ENCODE assay signal across 8 cellular contexts in the genomic region with DNA sequence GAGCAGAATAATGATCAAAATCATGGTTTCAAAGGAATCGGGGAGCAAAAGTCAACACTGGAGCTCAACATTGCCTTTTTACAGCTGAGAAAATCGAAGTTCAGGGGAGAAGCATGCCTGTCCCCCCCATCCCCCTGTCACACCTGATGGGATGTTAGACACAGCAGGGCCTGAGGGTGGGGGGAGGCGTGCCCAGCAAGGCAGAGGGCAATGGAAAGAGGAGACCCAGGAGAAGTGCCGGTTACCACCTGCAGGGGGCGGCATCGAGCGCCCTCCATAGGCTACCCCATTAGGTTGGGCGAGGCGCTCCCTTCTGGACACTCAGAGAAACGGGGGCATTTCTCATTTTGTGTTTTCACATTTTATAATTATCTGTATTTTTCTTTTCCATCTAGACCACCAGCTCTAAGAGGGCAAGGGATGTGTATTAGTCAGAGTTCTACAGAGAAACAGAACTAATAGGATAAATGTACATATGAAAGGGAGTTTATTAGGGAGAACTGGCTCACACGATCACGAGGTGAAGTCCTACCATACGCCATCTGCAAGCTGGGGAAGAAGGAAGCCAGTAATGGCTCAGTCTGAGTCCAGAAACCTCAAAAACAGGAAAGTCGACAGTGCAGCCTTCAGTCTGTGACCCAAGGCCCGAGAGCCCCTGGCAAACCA.
DNase-seq lines count a peak whose midpoint lies in the region; ATAC-seq and TF ChIP-seq lines count a peak whose summit lies in the region.

No MANE protein-coding gene starts in this region.

- H3K9me3 Mint-ChIP-seq in activated B cell treated with CpG ODN at 0.5 μM for 24 hours: no peaks in the 10 kb centered on the region
- H3K9me3 Mint-ChIP-seq in endodermal cell: no peaks in the 10 kb centered on the region

- no peaks in the 10 kb centered on the region for H3K9me3 ChIP-seq in HEK293 (ENCODE audit: control insufficient read depth, insufficient read depth, low read depth, low read length)
- H3K9me3 ChIP-seq in endodermal cell (ENCODE audit: control insufficient read depth, low read length): no peaks in the 10 kb centered on the region

- no peaks in the 10 kb centered on the region for H3K4me1 Mint-ChIP-seq in activated B cell treated with CpG ODN at 0.5 μM for 24 hours
- H3K4me1 Mint-ChIP-seq in endodermal cell: peaks cover 3% of the 10 kb centered on the region

- H3K4me3 Mint-ChIP-seq in activated B cell treated with CpG ODN at 0.5 μM for 24 hours (no peak overlapping the region), endodermal cell (no peak overlapping the region)

- no peaks in the 10 kb centered on the region for H3K27me3 ChIP-seq in endodermal cell (ENCODE audit: control insufficient read depth, insufficient read depth, low read length, poor library complexity, severe bottlenecking)

- 54 to 61% methylated on average over 10 to 15 of the region's 15 CpGs for WGBS in endodermal cell (ENCODE audit: insufficient coverage in 1 of 2, insufficient read length in 1 of 2), 2 experiments

- DNase-seq in AG09309 (ENCODE audit: low read depth) (no peak), activated B cell treated with CpG ODN at 0.5 μM for 24 hours (peak; percentile 16), endodermal cell (peak; percentile 94), SK-N-DZ (ENCODE audit: low spot score) (no peak)
- DNase-seq in stimulated activated CD4-positive, alpha-beta T cell treated with anti-CD3 and anti-CD28 coated beads, Interleukin-15, amount 100 ng/mL, for 24 hours: peak; percentile 70

- H3K4me1 ChIP-seq in HEK293 (ENCODE audit: control insufficient read depth, insufficient read depth, low read length): no peaks in the 10 kb centered on the region
- H3K4me1 ChIP-seq in endodermal cell (ENCODE audit: control insufficient read depth, insufficient read depth, low read length): peaks cover 3% of the 10 kb centered on the region

- no peaks in the 10 kb centered on the region for H3K36me3 ChIP-seq in HEK293 (ENCODE audit: control insufficient read depth in 2 of 2, insufficient read depth in 1 of 2, low read length in 2 of 2)
- H3K36me3 ChIP-seq in endodermal cell (ENCODE audit: control insufficient read depth, insufficient read depth, low read length): no peaks in the 10 kb centered on the region

- ATAC-seq in activated B cell treated with CpG ODN at 0.5 μM for 24 hours (ENCODE audit: low read depth): peak; percentile 58

- no peak overlapping the region for H3K9ac ChIP-seq in endodermal cell (ENCODE audit: extremely low read depth, low read length, poor library complexity, severe bottlenecking)

- H3K27ac ChIP-seq in HEK293 (ENCODE audit: extremely low read depth, low read depth, low read length) (no peak overlapping the region), endodermal cell (ENCODE audit: low read depth, low read length) (no peak overlapping the region)

- POLR2A ChIA-PET in HEK293 (lab: Yijun Ruan, JAX): no interaction called here
- POLR2A ChIA-PET in activated B cell treated with CpG ODN at 0.5 μM for 24 hours (lab: Charles Lee): no interaction called here

- intact Hi-C loops in activated B cell treated with CpG ODN at 0.5 μM for 24 hours (cut with micrococcal nuclease): loop anchor here (5.0 kb wide), 1 partner anchor 1857 kb away; no protein-coding TSS in a partner anchor

- CTCF ChIA-PET in HEK293 (lab: Yijun Ruan, JAX): interaction anchor here (0.6 to 2.9 kb wide), 31 partner anchors 9 to 1796 kb away, joined by 3 to 21 read pairs (median 3); no protein-coding TSS in a partner anchor
- CTCF ChIA-PET in activated B cell treated with CpG ODN at 0.5 μM for 24 hours (lab: Charles Lee): no interaction called here

- no peaks in the 10 kb centered on the region for H3K27me3 Mint-ChIP-seq in activated B cell treated with CpG ODN at 0.5 μM for 24 hours
- no peaks in the 10 kb centered on the region for H3K27me3 Mint-ChIP-seq in endodermal cell (ENCODE audit: insufficient read depth)

- TF ChIP-seq CTCF in AG09309 (IDR thresholded peaks at IDR 0.05; ENCODE audit: control insufficient read depth, insufficient read depth, low read depth, low read length, missing control alignments) (peak; percentile 26), GM12872 (IDR thresholded peaks at IDR 0.05; ENCODE audit: insufficient read depth, low read depth, low read length) (peak; percentile 98), HEK293 (tag by site-specific recombination; IDR thresholded peaks at IDR 0.05) (peak; percentile 57; the same call in 1 of the 2 replicates), LNCAP (IDR thresholded peaks at IDR 0.05) (peak; percentile 86), activated B cell treated with CpG ODN at 0.5 μM for 24 hours (IDR thresholded peaks at IDR 0.05) (no peak), endodermal cell (conservative IDR thresholded peaks at IDR 0.05) (peak; percentile 100)

- H3K4me3 ChIP-seq in AG09309 (ENCODE audit: control insufficient read depth, low read depth, low read length) (no peak overlapping the region), HEK293 (ENCODE audit: low read depth, low read length) (no peak overlapping the region), endodermal cell (ENCODE audit: low read length) (no peak overlapping the region)

- H3K36me3 Mint-ChIP-seq in activated B cell treated with CpG ODN at 0.5 μM for 24 hours (ENCODE audit: low read depth) (no peaks in the 10 kb centered on the region), endodermal cell (ENCODE audit: low read depth) (no peaks in the 10 kb centered on the region)

- no peak overlapping the region for H3K27ac Mint-ChIP-seq in activated B cell treated with CpG ODN at 0.5 μM for 24 hours
- no peak overlapping the region for H3K27ac Mint-ChIP-seq in endodermal cell

TF ChIP-seq in HEK293, 187 proteins besides CTCF, POLR2A, EP300 and RAD21 (continues in another document):
- peak; percentile 22; the same call in 1 of the 2 replicates for TF ChIP-seq KLF9 (tag by site-specific recombination; IDR thresholded peaks at IDR 0.05; ENCODE audit: low read depth)
- no peak for TF ChIP-seq ZIC2 (tag by site-specific recombination; IDR thresholded peaks at IDR 0.05)
- TF ChIP-seq, protein P1, sequence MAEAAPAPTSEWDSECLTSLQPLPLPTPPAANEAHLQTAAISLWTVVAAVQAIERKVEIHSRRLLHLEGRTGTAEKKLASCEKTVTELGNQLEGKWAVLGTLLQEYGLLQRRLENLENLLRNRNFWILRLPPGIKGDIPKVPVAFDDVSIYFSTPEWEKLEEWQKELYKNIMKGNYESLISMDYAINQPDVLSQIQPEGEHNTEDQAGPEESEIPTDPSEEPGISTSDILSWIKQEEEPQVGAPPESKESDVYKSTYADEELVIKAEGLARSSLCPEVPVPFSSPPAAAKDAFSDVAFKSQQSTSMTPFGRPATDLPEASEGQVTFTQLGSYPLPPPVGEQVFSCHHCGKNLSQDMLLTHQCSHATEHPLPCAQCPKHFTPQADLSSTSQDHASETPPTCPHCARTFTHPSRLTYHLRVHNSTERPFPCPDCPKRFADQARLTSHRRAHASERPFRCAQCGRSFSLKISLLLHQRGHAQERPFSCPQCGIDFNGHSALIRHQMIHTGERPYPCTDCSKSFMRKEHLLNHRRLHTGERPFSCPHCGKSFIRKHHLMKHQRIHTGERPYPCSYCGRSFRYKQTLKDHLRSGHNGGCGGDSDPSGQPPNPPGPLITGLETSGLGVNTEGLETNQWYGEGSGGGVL (tag by site-specific recombination; IDR thresholded peaks at IDR 0.05): no peak
- no peak for TF ChIP-seq GLI2 (tag by site-specific recombination; IDR thresholded peaks at IDR 0.05; ENCODE audit: borderline replicate concordance, low read depth)
- no peak for TF ChIP-seq ZNF514 (tag by site-specific recombination; IDR thresholded peaks at IDR 0.05)
- TF ChIP-seq ZNF350 (tag by site-specific recombination; IDR thresholded peaks at IDR 0.05): no peak
- TF ChIP-seq, protein P2, sequence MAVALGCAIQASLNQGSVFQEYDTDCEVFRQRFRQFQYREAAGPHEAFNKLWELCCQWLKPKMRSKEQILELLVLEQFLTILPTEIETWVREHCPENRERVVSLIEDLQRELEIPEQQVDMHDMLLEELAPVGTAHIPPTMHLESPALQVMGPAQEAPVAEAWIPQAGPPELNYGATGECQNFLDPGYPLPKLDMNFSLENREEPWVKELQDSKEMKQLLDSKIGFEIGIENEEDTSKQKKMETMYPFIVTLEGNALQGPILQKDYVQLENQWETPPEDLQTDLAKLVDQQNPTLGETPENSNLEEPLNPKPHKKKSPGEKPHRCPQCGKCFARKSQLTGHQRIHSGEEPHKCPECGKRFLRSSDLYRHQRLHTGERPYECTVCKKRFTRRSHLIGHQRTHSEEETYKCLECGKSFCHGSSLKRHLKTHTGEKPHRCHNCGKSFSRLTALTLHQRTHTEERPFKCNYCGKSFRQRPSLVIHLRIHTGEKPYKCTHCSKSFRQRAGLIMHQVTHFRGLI (tag by site-specific recombination; IDR thresholded peaks at IDR 0.05): peak; percentile 57; the same call in 1 of the 2 replicates
- TF ChIP-seq, protein P3, sequence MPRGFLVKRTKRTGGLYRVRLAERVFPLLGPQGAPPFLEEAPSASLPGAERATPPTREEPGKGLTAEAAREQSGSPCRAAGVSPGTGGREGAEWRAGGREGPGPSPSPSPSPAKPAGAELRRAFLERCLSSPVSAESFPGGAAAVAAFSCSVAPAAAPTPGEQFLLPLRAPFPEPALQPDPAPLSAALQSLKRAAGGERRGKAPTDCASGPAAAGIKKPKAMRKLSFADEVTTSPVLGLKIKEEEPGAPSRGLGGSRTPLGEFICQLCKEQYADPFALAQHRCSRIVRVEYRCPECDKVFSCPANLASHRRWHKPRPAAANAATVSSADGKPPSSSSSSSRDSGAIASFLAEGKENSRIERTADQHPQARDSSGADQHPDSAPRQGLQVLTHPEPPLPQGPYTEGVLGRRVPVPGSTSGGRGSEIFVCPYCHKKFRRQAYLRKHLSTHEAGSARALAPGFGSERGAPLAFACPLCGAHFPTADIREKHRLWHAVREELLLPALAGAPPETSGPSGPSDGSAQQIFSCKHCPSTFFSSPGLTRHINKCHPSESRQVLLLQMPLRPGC (tag by site-specific recombination; IDR thresholded peaks at IDR 0.05): no peak
- TF ChIP-seq ZNF146 (tag by site-specific recombination; IDR thresholded peaks at IDR 0.05): no peak
- TF ChIP-seq, protein P4, sequence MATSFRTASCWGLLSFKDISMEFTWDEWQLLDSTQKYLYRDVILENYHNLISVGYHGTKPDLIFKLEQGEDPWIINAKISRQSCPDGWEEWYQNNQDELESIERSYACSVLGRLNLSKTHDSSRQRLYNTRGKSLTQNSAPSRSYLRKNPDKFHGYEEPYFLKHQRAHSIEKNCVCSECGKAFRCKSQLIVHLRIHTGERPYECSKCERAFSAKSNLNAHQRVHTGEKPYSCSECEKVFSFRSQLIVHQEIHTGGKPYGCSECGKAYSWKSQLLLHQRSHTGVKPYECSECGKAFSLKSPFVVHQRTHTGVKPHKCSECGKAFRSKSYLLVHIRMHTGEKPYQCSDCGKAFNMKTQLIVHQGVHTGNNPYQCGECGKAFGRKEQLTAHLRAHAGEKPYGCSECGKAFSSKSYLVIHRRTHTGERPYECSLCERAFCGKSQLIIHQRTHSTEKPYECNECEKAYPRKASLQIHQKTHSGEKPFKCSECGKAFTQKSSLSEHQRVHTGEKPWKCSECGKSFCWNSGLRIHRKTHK (tag by site-specific recombination; IDR thresholded peaks at IDR 0.05): no peak
- no peak for TF ChIP-seq ZNF501 (tag by site-specific recombination; IDR thresholded peaks at IDR 0.05)

Comparison
In these comparisons a context has a peak if more than half of its experiments do, and no peak if none do; other contexts are left out.
1. DNase-seq: peak in activated B cell treated with CpG ODN at 0.5 μM for 24 hours (single experiment), endodermal cell (single experiment) and stimulated activated CD4-positive, alpha-beta T cell treated with anti-CD3 and anti-CD28 coated beads, Interleukin-15, amount 100 ng/mL, for 24 hours (single experiment); none in AG09309 (single experiment) and SK-N-DZ (single experiment).